ENCODE assay signal across 18 cellular contexts in the genomic region with DNA sequence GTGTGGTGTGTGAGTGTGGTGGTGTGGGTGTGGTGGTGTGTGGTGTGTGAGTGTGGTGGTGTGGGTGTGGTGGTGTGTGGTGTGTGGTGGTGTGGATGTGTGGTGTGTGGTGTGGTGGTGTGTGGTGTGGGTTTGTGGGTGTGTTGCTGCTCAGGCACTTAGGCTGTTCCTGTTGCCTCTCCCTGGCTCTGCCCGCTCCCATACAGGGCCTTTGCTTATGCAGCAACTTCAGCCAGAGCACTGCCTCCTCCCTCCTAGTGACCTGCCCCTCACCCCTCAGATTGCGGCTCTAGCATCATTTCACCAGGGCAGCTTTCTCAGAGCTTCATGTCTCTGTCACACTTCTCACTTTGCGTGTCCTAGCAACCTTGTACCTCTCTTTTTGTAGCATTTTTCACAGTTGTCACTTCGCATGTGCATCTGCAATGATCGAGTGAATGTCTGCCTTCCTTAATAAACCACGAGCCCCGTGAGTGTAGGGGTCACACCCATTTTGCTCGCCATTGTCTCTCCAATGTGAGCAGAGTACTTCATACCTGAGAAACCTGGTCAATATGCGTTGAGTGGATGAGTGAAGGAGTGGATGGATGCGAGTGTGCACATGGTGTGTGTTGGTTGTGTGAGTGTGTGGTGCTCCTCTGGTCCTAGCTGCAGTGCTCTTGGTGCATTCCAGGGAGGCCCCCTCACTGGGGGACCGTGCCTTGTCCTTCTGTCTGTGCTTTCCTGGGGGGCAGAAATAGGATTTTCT.
A peak's percentile ranks its signal among the peaks of the same experiment; 100 is the strongest.
DNase-seq lines count a peak whose midpoint lies in the region; ATAC-seq and TF ChIP-seq lines count a peak whose summit lies in the region.
"Had no signal": no experiment of that assay in that cellular context is flagged by ENCODE, and none has a peak within 500 bp of the region (broad histone marks: within the 10 kb centered on the region; RNA-seq: fewer than 3 reads in every experiment).

No MANE protein-coding gene starts in this region.

- no peak overlapping the region for H2AFZ ChIP-seq in osteoblast (ENCODE audit: low read length)

- intact Hi-C loops in Panc1 (cut with micrococcal nuclease; ENCODE audit: unreplicated experiment) (no loop called here), mucosa of descending colon (cut with DNase I, micrococcal nuclease) (no loop called here)

- H3K27me3 ChIP-seq in Panc1 (ENCODE audit: control insufficient read depth, insufficient read depth, low read length) (no peaks in the 10 kb centered on the region), osteoblast (ENCODE audit: insufficient read depth, low read length) (no peaks in the 10 kb centered on the region)

- H3K36me3 ChIP-seq in Panc1 (ENCODE audit: control insufficient read depth, insufficient read depth, low read length), result no peaks in the 10 kb centered on the region
- no peaks in the 10 kb centered on the region for H3K36me3 ChIP-seq in osteoblast (ENCODE audit: insufficient read depth, low read length)
- no peaks in the 10 kb centered on the region for H3K36me3 ChIP-seq in mucosa of descending colon (ENCODE audit: low read depth)
- H3K36me3 ChIP-seq: prostate gland had no signal

- POLR2A ChIA-PET in Panc1 (lab: Charles Lee), result no interaction called here

- in situ Hi-C loops in Panc1 (cut with HindIII; ENCODE audit: low pct_unique_long_range_greater_than_20kb, low sequenced_read_pairs), result no loop called here

- TF ChIP-seq CTCF in Panc1 (IDR thresholded peaks at IDR 0.05), result no peak
- TF ChIP-seq CTCF in coronary artery (IDR thresholded peaks at IDR 0.05), result no peak
- TF ChIP-seq CTCF in osteoblast (IDR thresholded peaks at IDR 0.05; ENCODE audit: extremely low read depth, low read depth, low read length), result no peak
- TF ChIP-seq CTCF in mucosa of descending colon (IDR thresholded peaks at IDR 0.05), result no peak

- DNase-seq in activated CD8-positive, alpha-beta memory T cell treated with anti-CD3 and anti-CD28 coated beads for 24 hours, result peak; percentile 43
- no peak for DNase-seq in activated CD8-positive, alpha-beta memory T cell treated with anti-CD3 and anti-CD28 coated beads, Interleukin-2, amount 50 U/mL, for 4 hours
- DNase-seq in Panc1 (ENCODE audit: low read depth, low spot score) (no peak), coronary artery (ENCODE audit: low spot score) (peak; percentile 29), osteoblast (ENCODE audit: insufficient read length, low spot score, missing footprints) (peak; percentile 81), foreskin melanocyte (no peak), mucosa of descending colon (no peak), NCI-H2196 (lab: John Stamatoyannopoulos, UW; ENCODE audit: unreplicated experiment) (no peak)
- DNase-seq: activated T-cell treated with anti-CD3 and anti-CD28 coated beads, Interleukin-2, amount 50 U/mL, for 72 hours; DND-41; GOT3; NCI-H1092; NCI-H2029 treated with DMSO at 0.1 percent for 48 hours; NCI-H510A; nephron progenitor cell had no signal

- no peaks in the 10 kb centered on the region for H3K79me2 ChIP-seq in osteoblast (ENCODE audit: insufficient read depth, low read length)

- no peak overlapping the region for H3K27ac ChIP-seq in Panc1 (ENCODE audit: low read length)
- H3K27ac ChIP-seq in coronary artery, result no peak overlapping the region
- H3K27ac ChIP-seq in osteoblast (ENCODE audit: low read depth, low read length), result no peak overlapping the region
- H3K27ac ChIP-seq: prostate gland had no signal

- no peaks in the 10 kb centered on the region for H4K20me1 ChIP-seq in osteoblast (ENCODE audit: insufficient read depth, low read length)

- CTCF ChIA-PET in Panc1 (lab: Charles Lee), result no interaction called here

- H3K4me3 ChIP-seq in Panc1 (ENCODE audit: low read depth in 2 of 2, low read length in 2 of 2) (no peak overlapping the region), coronary artery (no peak overlapping the region), osteoblast (ENCODE audit: insufficient read depth, low read length) (no peak overlapping the region), mucosa of descending colon (no peak overlapping the region)
- H3K4me3 ChIP-seq: prostate gland had no signal

- ATAC-seq in Panc1 (peak; percentile 62; the same call in 1 of the 2 replicates), mucosa of descending colon (no peak)
- ATAC-seq: esophagus mucosa; stimulated activated memory B cell treated with anti-CD40 and anti-IgM and Interleukin-4, amounts not matched to agents 10 μg/mL and 1 μg/mL and 100 μg/mL, for 72 hours had no signal

- BruUV-seq in Panc1 (replicated peaks; lab: Mats Ljungman, UMichigan), result no TSS peak

- H3K4me1 ChIP-seq in Panc1 (ENCODE audit: control insufficient read depth, insufficient read depth, low read length), result no peaks in the 10 kb centered on the region
- no peaks in the 10 kb centered on the region for H3K4me1 ChIP-seq in osteoblast (ENCODE audit: insufficient read depth, low read length)
- no peaks in the 10 kb centered on the region for H3K4me1 ChIP-seq in mucosa of descending colon (ENCODE audit: low read depth)
- H3K4me1 ChIP-seq: prostate gland had no signal

- H3K9me3 ChIP-seq in Panc1 (ENCODE audit: control insufficient read depth, insufficient read depth, low read depth, low read length) (no peaks in the 10 kb centered on the region), osteoblast (ENCODE audit: low read depth, low read length) (no peaks in the 10 kb centered on the region), mucosa of descending colon (no peaks in the 10 kb centered on the region)
- H3K9me3 ChIP-seq: prostate gland had no signal

- no peak overlapping the region for H3K4me2 ChIP-seq in osteoblast (ENCODE audit: insufficient read depth, low read length)

Comparison
In these comparisons a context has a peak if more than half of its experiments do, and no peak if none do; other contexts are left out.
1. DNase-seq: peak in activated CD8-positive, alpha-beta memory T cell treated with anti-CD3 and anti-CD28 coated beads for 24 hours (single experiment), coronary artery (single experiment) and osteoblast (single experiment); none in activated CD8-positive, alpha-beta memory T cell treated with anti-CD3 and anti-CD28 coated beads, Interleukin-2, amount 50 U/mL, for 4 hours (single experiment), Panc1 (single experiment), foreskin melanocyte (single experiment), mucosa of descending colon (0 of 3) and NCI-H2196 (single experiment).